ENCODE assay signal across 8 cellular contexts in the genomic region with DNA sequence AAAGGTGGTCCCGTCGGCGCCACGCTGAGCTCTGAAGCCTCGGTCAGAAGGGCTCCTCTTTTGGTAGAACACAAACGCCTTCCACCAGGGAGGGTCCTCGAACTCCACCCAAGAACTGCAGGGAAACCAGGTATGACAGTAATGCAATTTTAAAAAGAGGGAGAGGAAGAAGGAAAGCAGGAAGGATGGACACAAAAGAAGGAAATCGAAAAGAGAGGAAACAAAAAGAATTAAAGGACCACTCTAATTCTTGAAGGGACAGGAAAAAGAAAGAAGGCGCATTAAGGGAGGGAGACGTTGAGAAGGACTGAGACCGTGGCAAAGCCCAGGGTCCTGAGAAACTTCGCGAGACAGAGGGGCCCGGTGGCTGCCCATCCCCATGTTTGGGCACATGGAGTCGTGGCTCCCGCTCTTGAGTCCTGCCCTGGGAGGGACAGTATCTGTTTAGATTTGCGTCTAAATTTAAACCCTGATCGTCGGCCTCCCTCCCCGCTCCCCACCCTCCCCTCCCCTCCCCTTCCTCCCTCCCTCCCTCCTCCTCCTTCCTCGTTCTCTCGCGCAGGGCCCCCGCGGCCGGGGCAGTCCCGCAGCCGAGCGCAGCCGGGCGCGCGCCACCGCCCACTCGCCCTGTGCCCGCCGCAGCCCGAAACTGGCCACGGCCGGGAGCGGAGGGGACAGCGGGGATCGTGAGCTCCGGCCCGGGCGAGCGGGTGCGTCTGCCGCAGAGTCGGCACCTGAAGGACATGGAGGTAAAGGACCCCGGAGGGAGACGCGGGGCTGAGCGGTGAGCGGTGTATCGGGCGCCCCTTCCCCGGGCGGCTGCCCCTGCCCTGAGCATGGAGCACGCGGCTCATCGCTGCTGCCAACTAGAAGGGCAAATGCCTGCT. TPM values are rescaled to one million over a fixed set of nuclear protein-coding genes. Genes with fewer than 3 reads are reported as not detected.
DNase-seq lines count a peak whose midpoint lies in the region; TF ChIP-seq lines count a peak whose summit lies in the region.

A gene with protein sequence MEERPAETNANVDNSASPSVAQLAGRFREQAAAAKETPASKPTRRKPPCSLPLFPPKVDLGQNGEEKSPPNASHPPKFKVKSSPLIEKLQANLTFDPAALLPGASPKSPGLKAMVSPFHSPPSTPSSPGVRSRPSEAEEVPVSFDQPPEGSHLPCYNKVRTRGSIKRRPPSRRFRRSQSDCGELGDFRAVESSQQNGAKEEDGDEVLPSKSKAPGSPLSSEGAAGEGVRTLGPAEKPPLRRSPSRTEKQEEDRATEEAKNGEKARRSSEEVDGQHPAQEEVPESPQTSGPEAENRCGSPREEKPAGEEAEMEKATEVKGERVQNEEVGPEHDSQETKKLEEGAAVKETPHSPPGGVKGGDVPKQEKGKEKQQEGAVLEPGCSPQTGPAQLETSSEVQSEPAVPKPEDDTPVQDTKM (plus strand): TSS at position 552 of the 887 bp plus-strand sequence. CDS start 192 bp downstream, at position 744.

- peaks cover 0 to 2% (median 0%) of the 10 kb centered on the region in 3 experiments; a peak in 3 of 7 replicates for H3K36me3 Mint-ChIP-seq in H9 (ENCODE audit: insufficient read depth in 1 of 3, low read depth in 3 of 3)

- BruUV-seq in PC-9 (replicated peaks; lab: Mats Ljungman, UMichigan): no TSS peak

- no peaks in the 10 kb centered on the region for H3K36me3 ChIP-seq in PC-9 (ENCODE audit: low read depth)

- H4K5ac ChIP-seq in H9 (ENCODE audit: insufficient read length, low read depth, low read length): no peak within 1 kb of the TSS

- H3K23ac ChIP-seq in H9 (ENCODE audit: insufficient read length, low read depth, low read length): no peak within 1 kb of the TSS

- H3K27me3 Mint-ChIP-seq in H9 (ENCODE audit: low read depth): peaks cover 82% of the 10 kb centered on the region

- H4K91ac ChIP-seq in H9 (ENCODE audit: insufficient read length, low read depth, low read length): no peak within 1 kb of the TSS

- no peak within 1 kb of the TSS for H2BK5ac ChIP-seq in H9 (ENCODE audit: insufficient read length, low read length)

- no peak within 1 kb of the TSS for H3K4me3 ChIP-seq in PC-9

- H3K79me2 ChIP-seq in H9 (ENCODE audit: insufficient read depth, low read length) (no peaks in the 10 kb centered on the region), PC-9 (ENCODE audit: low read depth) (no peaks in the 10 kb centered on the region)

- H3K4me3 Mint-ChIP-seq in H9: peak within 1 kb of the TSS; percentile 60 to 82

- no peak within 1 kb of the TSS for H4K8ac ChIP-seq in H9 (replicated peaks; ENCODE audit: insufficient read length, low read depth, low read length)

- CTCF ChIA-PET in PC-9 (lab: Charles Lee): no interaction called here

- no peak within 1 kb of the TSS for H3K9ac ChIP-seq in H9 (ENCODE audit: extremely low read depth, insufficient read length, low read length)

- H2AFZ ChIP-seq in H9 (ENCODE audit: low read length) (no peak within 1 kb of the TSS), PC-9 (no peak within 1 kb of the TSS)

- H3K9me3 ChIP-seq in H9 (ENCODE audit: control insufficient read depth, low read depth, low read length) (no peaks in the 10 kb centered on the region), PC-9 (ENCODE audit: insufficient read depth, low read depth) (no peaks in the 10 kb centered on the region)

- no peak within 1 kb of the TSS for H2BK15ac ChIP-seq in H9 (ENCODE audit: low read depth, low read length)

- peaks cover 19 to 21% of the 10 kb centered on the region in 2 experiments for H3K4me1 Mint-ChIP-seq in H9

- TF ChIP-seq CTCF in H9 (conservative IDR thresholded peaks at IDR 0.05) (no peak), PC-9 (conservative IDR thresholded peaks at IDR 0.05) (no peak)

- H3K9me3 Mint-ChIP-seq in H9: peaks cover 2 to 9% of the 10 kb centered on the region in 2 experiments; a peak in 4 of 5 replicates

- H2BK120ac ChIP-seq in H9 (ENCODE audit: low read depth, low read length, poor library complexity, severe bottlenecking): no peak within 1 kb of the TSS

- H3K14ac ChIP-seq in H9 (ENCODE audit: insufficient read depth, low read length): peak within 1 kb of the TSS; percentile 42

- peaks cover 6% of the 10 kb centered on the region; the same call in 1 of the 2 replicates for H3F3A ChIP-seq in PC-9 (ENCODE audit: insufficient read depth, low read depth)

- intact Hi-C loops in PC-9 (cut with micrococcal nuclease; ENCODE audit: unreplicated experiment): no loop called here

- no CpG with 5 or more reads among the region's 62 CpGs for WGBS in H9 (ENCODE audit: extremely low coverage, insufficient read length, low lambda C conversion rate)

- H3K56ac ChIP-seq in H9 (ENCODE audit: insufficient read length, low read depth, low read length): no peak within 1 kb of the TSS

- H3K18ac ChIP-seq in H9 (ENCODE audit: insufficient read length, low read depth, low read length): no peak within 1 kb of the TSS

- no peak within 1 kb of the TSS for H3K4ac ChIP-seq in H9 (ENCODE audit: low read depth, low read length)

- no peak within 1 kb of the TSS for H3T11ph ChIP-seq in H9 (ENCODE audit: low read length)

- H3K4me1 ChIP-seq in H9 (ENCODE audit: insufficient read depth, low read length): peaks cover 7% of the 10 kb centered on the region; the same call in 1 of the 2 replicates
- H3K4me1 ChIP-seq in PC-9 (replicated peaks; ENCODE audit: insufficient read depth): no peaks in the 10 kb centered on the region

- no peak within 1 kb of the TSS for H2BK12ac ChIP-seq in H9 (ENCODE audit: insufficient read length, low read depth, low read length)

- H4K20me1 ChIP-seq in H9 (ENCODE audit: control insufficient read depth, insufficient read depth, insufficient read length) (no peaks in the 10 kb centered on the region), PC-9 (ENCODE audit: insufficient read depth) (no peaks in the 10 kb centered on the region)

- no peak within 1 kb of the TSS for H3K27ac ChIP-seq in H9 (ENCODE audit: insufficient read length, low read depth, low read length)
- no peak within 1 kb of the TSS for H3K27ac ChIP-seq in PC-9

- POLR2A ChIA-PET in PC-9 (lab: Charles Lee; ENCODE audit: unreplicated experiment): no interaction called here

- DNase-seq in AG20443 (ENCODE audit: low spot score) (peak; percentile 74), H9 (no peak), T follicular helper cell (ENCODE audit: low read depth) (peak; percentile 26), astrocyte of the hippocampus (ENCODE audit: low read depth, low spot score) (peak; percentile 44), iPS-NIHi7 (ENCODE audit: extremely low spot score) (peak; percentile 45), NCI-H2196 treated with DMSO at 0.1 percent for 48 hours (lab: John Stamatoyannopoulos, UW; ENCODE audit: unreplicated experiment) (no peak), PC-9 (no peak)
- peak; percentile 55 to 62 for DNase-seq in stimulated activated CD4-positive, alpha-beta T cell treated with anti-CD3 and anti-CD28 coated beads, Interleukin-15, amount 100 ng/mL, for 48 hours (ENCODE audit: low read depth in 2 of 2)

- H2BK20ac ChIP-seq in H9 (ENCODE audit: low read depth, low read length, poor library complexity, severe bottlenecking): no peak within 1 kb of the TSS

- no peaks in the 10 kb centered on the region for H3K9me2 ChIP-seq in PC-9 (ENCODE audit: insufficient read depth)

- H3K27me3 ChIP-seq in H9 (ENCODE audit: insufficient read depth, low read length) (peaks cover 21% of the 10 kb centered on the region), PC-9 (ENCODE audit: insufficient read depth, low read depth) (peaks cover 43% of the 10 kb centered on the region)

- H3K4me2 ChIP-seq in H9 (ENCODE audit: insufficient read depth, insufficient read length, low read length): peak within 1 kb of the TSS; percentile 84
- no peak within 1 kb of the TSS for H3K4me2 ChIP-seq in PC-9

- no peak within 1 kb of the TSS for H2AK5ac ChIP-seq in H9 (ENCODE audit: insufficient read length, low read length)

- H3K79me1 ChIP-seq in H9 (ENCODE audit: insufficient read depth, low read depth, low read length, poor library complexity, severe bottlenecking): no peaks in the 10 kb centered on the region

- H3K23me2 ChIP-seq in H9 (ENCODE audit: insufficient read length, low read depth, low read length, poor library complexity, severe bottlenecking): peaks cover 5% of the 10 kb centered on the region

- H3K27ac Mint-ChIP-seq in H9: no peak within 1 kb of the TSS

RNA-seq across cellular contexts. Expression of the gene that starts here (rescaled TPM):
- total RNA-seq in H9 (2021) (0.13 and 0.26 TPM in 2 replicates), PC-9 (2021) (not detected in 2 replicates)

Comparison
In these comparisons a context has a peak if more than half of its experiments do, and no peak if none do; other contexts are left out.
1. DNase-seq: peak in AG20443 (single experiment), T follicular helper cell (single experiment), astrocyte of the hippocampus (single experiment), iPS-NIHi7 (single experiment) and stimulated activated CD4-positive, alpha-beta T cell treated with anti-CD3 and anti-CD28 coated beads, Interleukin-15, amount 100 ng/mL, for 48 hours (2 of 2); none in H9 (single experiment), NCI-H2196 treated with DMSO at 0.1 percent for 48 hours (single experiment) and PC-9 (0 of 2).